1 cellular context compared by ENCODE assay signal in genomic region chr3:153373571-153373970, GRCh38.
TF ChIP-seq lines count a peak whose summit lies in the region.

No MANE protein-coding gene starts in this region.

TF ChIP-seq in SK-N-SH, 30 proteins besides CTCF, POLR2A, EP300 and RAD21 (continued from another document):
- TF ChIP-seq REST (IDR thresholded peaks at IDR 0.05; ENCODE audit: low read depth, low read length) (no peak), ZBTB33 (IDR thresholded peaks at IDR 0.05; ENCODE audit: borderline replicate concordance, low read depth) (no peak), YY1 (IDR thresholded peaks at IDR 0.05; ENCODE audit: low read depth) (no peak), RFX5 (IDR thresholded peaks at IDR 0.05; ENCODE audit: low read length) (no peak)
